Comparison of ENCODE assay signal across 1 cellular context in genomic region chr19:6671960-6672359, GRCh38.
A peak's percentile ranks its signal among the peaks of the same experiment; 100 is the strongest.
TF ChIP-seq lines count a peak whose summit lies in the region.

No MANE protein-coding gene starts in this region.

TF ChIP-seq in K562, 482 proteins besides CTCF, POLR2A, EP300 and RAD21:
- TF ChIP-seq RBM39 (optimal IDR thresholded peaks at IDR 0.05; ENCODE audit: low read depth, low read length): no peak
- no peak for TF ChIP-seq MTA2 (IDR thresholded peaks at IDR 0.05; ENCODE audit: low read depth)
- TF ChIP-seq TOE1 (IDR thresholded peaks at IDR 0.05; ENCODE audit: borderline replicate concordance): no peak
- TF ChIP-seq TOE1 (CRISPR knock-in tag; IDR thresholded peaks at IDR 0.05; ENCODE audit: borderline replicate concordance, low read depth): no peak
- peak; percentile 80; the same call in 1 of the 2 replicates for TF ChIP-seq SPI1 (IDR thresholded peaks at IDR 0.05; ENCODE audit: borderline replicate concordance, low read depth, low read length)
TF ChIP-seq in K562: peak in this region for 1.
